Comparison of ENCODE assay signal across 12 cellular contexts in the genomic region with DNA sequence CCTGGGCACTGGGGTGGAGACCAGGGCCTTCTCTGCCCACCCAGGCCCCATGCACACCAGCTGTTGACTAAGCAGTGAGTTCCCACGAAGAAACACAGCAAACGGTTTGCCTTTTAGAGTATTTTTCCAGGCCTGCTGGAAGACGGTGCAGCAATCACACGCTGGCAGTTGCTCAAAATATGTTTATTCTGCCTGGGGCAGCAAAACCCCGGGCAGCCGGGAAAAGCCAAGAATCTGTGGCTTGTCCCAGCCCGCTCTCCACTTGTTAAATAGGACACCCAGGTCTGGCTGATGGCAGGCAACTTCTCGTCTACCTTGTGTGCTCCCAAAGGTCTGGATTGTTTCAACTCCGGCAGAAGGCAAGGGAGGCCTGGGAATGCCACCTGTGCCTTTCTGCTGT. TPM values are rescaled to one million over a fixed set of nuclear protein-coding genes. Genes with fewer than 3 reads are reported as not detected.
DNase-seq lines count a peak whose midpoint lies in the region; ATAC-seq, FAIRE-seq and TF ChIP-seq lines count a peak whose summit lies in the region.
"Had no signal": no experiment of that assay in that cellular context is flagged by ENCODE, and none has a peak within 500 bp of the region (broad histone marks: within the 10 kb centered on the region; RNA-seq: fewer than 3 reads in every experiment).

No MANE protein-coding gene starts in this region.

- in situ Hi-C loops in IMR-90 (cut with MboI; ENCODE audit: low sequenced_read_pairs) = loop anchor here (10.0 kb wide), 1 partner anchor 893 kb away; no protein-coding TSS in a partner anchor

- DNase-seq in IMR-90 = no peak
- DNase-seq in MCF 10A (ENCODE audit: unreplicated experiment) = peak; percentile 64
- DNase-seq in keratinocyte (ENCODE audit: low read depth, low spot score) = no peak
- no peak for DNase-seq in activated T-cell treated with anti-CD3 and anti-CD28 coated beads, Interleukin-2, amount 50 U/mL, for 4 hours
- no peak for DNase-seq in stimulated activated naive CD4-positive, alpha-beta T cell treated with Interleukin-2 at 50 U/mL for 16 hours (lab: John Stamatoyannopoulos, UW)
- DNase-seq: CD8-positive, alpha-beta memory T cell; KG1; naive thymus-derived CD4-positive, alpha-beta T cell; Peyer's patch had no signal

- H3K36me3 ChIP-seq in IMR-90 (ENCODE audit: control insufficient read depth, insufficient read depth, low read length) (no peaks in the 10 kb centered on the region), keratinocyte (ENCODE audit: control insufficient read depth in 2 of 2, extremely low read depth in 1 of 2, insufficient read depth in 2 of 2, low read length in 2 of 2) (no peaks in the 10 kb centered on the region), stomach smooth muscle (ENCODE audit: control insufficient read depth in 2 of 2, insufficient read depth in 2 of 2, low read length in 2 of 2) (no peaks in the 10 kb centered on the region)
- H3K36me3 ChIP-seq: Peyer's patch had no signal

- BruUV-seq in IMR-90 (replicated peaks; lab: Mats Ljungman, UMichigan) = no TSS peak
- BruUV-seq in MCF 10A (replicated peaks; lab: Mats Ljungman, UMichigan) = no TSS peak

- FAIRE-seq in keratinocyte (lab: Jason Lieb, UNC) = peak; percentile 70

- H3K27me3 ChIP-seq in IMR-90 (ENCODE audit: control insufficient read depth, insufficient read depth, low read length) (no peaks in the 10 kb centered on the region), keratinocyte (ENCODE audit: control insufficient read depth, extremely low read depth, insufficient read depth, low read length) (no peaks in the 10 kb centered on the region), stomach smooth muscle (ENCODE audit: control insufficient read depth in 1 of 2, insufficient read depth in 2 of 2, low read length in 2 of 2) (no peaks in the 10 kb centered on the region)
- H3K27me3 ChIP-seq: Peyer's patch had no signal

- no peaks in the 10 kb centered on the region for H3K79me1 ChIP-seq in IMR-90 (ENCODE audit: low read depth in 1 of 2, low read length in 2 of 2)

- H3K4me3 ChIP-seq in IMR-90 (ENCODE audit: insufficient read depth, low read depth, low read length) (no peak overlapping the region), keratinocyte (ENCODE audit: control insufficient read depth in 2 of 3, extremely low read depth in 1 of 3, insufficient read depth in 2 of 3, low read depth in 1 of 3, low read length in 3 of 3) (peak overlapping the region in 1 of 3 experiments; percentile 10), stomach smooth muscle (ENCODE audit: low read length in 2 of 2) (no peak overlapping the region)
- H3K4me3 ChIP-seq: Peyer's patch had no signal

- WGBS in IMR-90 (ENCODE audit: extremely low coverage in 2 of 2, insufficient read length in 1 of 2), 2 experiments = no CpG with 5 or more reads among the region's 9 CpGs

- no peak overlapping the region for H2BK20ac ChIP-seq in IMR-90 (ENCODE audit: low read depth, low read length)

- no peak overlapping the region for H2AK9ac ChIP-seq in IMR-90 (replicated peaks; ENCODE audit: low read depth, low read length, poor library complexity)

- no peak for TF ChIP-seq RAD21 in IMR-90 (IDR thresholded peaks at IDR 0.05; ENCODE audit: low read length)

- H3K27ac ChIP-seq in IMR-90 (ENCODE audit: insufficient read depth, low read length) = no peak overlapping the region
- H3K27ac ChIP-seq in keratinocyte (ENCODE audit: control insufficient read depth, insufficient read depth, low read length) = no peak overlapping the region
- peak overlapping the region; percentile 80 for H3K27ac ChIP-seq in stomach smooth muscle (ENCODE audit: low read length)
- H3K27ac ChIP-seq: Peyer's patch had no signal

- H3K4me2 ChIP-seq in IMR-90 (ENCODE audit: low read depth, low read length) (no peak overlapping the region), keratinocyte (ENCODE audit: control insufficient read depth, extremely low read depth, insufficient read depth, low read depth, low read length) (peak overlapping the region; percentile 60)

- H3K9ac ChIP-seq in IMR-90 (ENCODE audit: low read depth, low read length) = no peak overlapping the region
- H3K9ac ChIP-seq in keratinocyte (ENCODE audit: control insufficient read depth, extremely low read depth, insufficient read depth, low read length) = peak overlapping the region; percentile 33
- H3K9ac ChIP-seq in stomach smooth muscle (ENCODE audit: low read length in 2 of 2) = peak overlapping the region; percentile 26 to 51

- no peaks in the 10 kb centered on the region for H3K27me3 Mint-ChIP-seq in MCF 10A (ENCODE audit: insufficient read depth, unreplicated experiment)
- no peaks in the 10 kb centered on the region for H3K27me3 Mint-ChIP-seq in activated T-cell treated with anti-CD3 and anti-CD28 coated beads, Interleukin-2, amount 50 U/mL, for 4 hours (ENCODE audit: low read depth)
- H3K27me3 Mint-ChIP-seq: CD8-positive, alpha-beta memory T cell; naive thymus-derived CD4-positive, alpha-beta T cell had no signal

- H3K9me1 ChIP-seq in IMR-90 (ENCODE audit: insufficient read depth, low read length) = no peaks in the 10 kb centered on the region
- no peaks in the 10 kb centered on the region for H3K9me1 ChIP-seq in keratinocyte (ENCODE audit: control insufficient read depth, extremely low read depth, insufficient read depth, low read length)

- H2AFZ ChIP-seq in IMR-90 (replicated peaks; ENCODE audit: low read length, poor library complexity) (peak overlapping the region; percentile 47), keratinocyte (ENCODE audit: control insufficient read depth, low read length) (peak overlapping the region; percentile 81)

- no peaks in the 10 kb centered on the region for H3K79me2 ChIP-seq in keratinocyte (ENCODE audit: control insufficient read depth, insufficient read depth, low read length)

- no peak overlapping the region for H3K14ac ChIP-seq in IMR-90 (replicated peaks; ENCODE audit: low read depth, low read length)

- no peak overlapping the region for H3K18ac ChIP-seq in IMR-90 (ENCODE audit: low read depth, low read length)

- H3K9me3 ChIP-seq in IMR-90 (ENCODE audit: control insufficient read depth, insufficient read depth, low read length) (no peaks in the 10 kb centered on the region), keratinocyte (ENCODE audit: control insufficient read depth, low read depth, low read length) (no peaks in the 10 kb centered on the region), stomach smooth muscle (ENCODE audit: control insufficient read depth in 2 of 2, low read length in 2 of 2) (no peaks in the 10 kb centered on the region)
- H3K9me3 ChIP-seq: Peyer's patch had no signal

- intact Hi-C loops in IMR-90 (cut with micrococcal nuclease) (no loop called here), MCF 10A (cut with micrococcal nuclease) (no loop called here)

- no peak overlapping the region for H4K91ac ChIP-seq in IMR-90 (ENCODE audit: insufficient read depth, low read depth, low read length)

- no peak overlapping the region for H3K56ac ChIP-seq in IMR-90 (ENCODE audit: extremely low read depth, insufficient read depth, low read length)

- H3K4me1 Mint-ChIP-seq in MCF 10A (ENCODE audit: insufficient read depth, unreplicated experiment) = peaks cover 10% of the 10 kb centered on the region
- peaks cover 2% of the 10 kb centered on the region for H3K4me1 Mint-ChIP-seq in activated T-cell treated with anti-CD3 and anti-CD28 coated beads, Interleukin-2, amount 50 U/mL, for 4 hours (ENCODE audit: low read depth)

- ATAC-seq in IMR-90 (ENCODE audit: low read depth) = peak; percentile 40
- no peak for ATAC-seq in GM18868 (IDR thresholded peaks at IDR 0.05; ENCODE audit: unreplicated experiment)
- no peak for ATAC-seq in activated T-cell treated with anti-CD3 and anti-CD28 coated beads, Interleukin-2, amount 50 U/mL, for 4 hours
- ATAC-seq: HCT116; naive thymus-derived CD4-positive, alpha-beta T cell had no signal

- peaks cover 4% of the 10 kb centered on the region; the same call in 1 of the 2 replicates for H3K4me1 ChIP-seq in IMR-90 (ENCODE audit: control insufficient read depth, insufficient read depth, low read length)
- H3K4me1 ChIP-seq in keratinocyte (ENCODE audit: control insufficient read depth, extremely low read depth, insufficient read depth, low read length) = peaks cover 19% of the 10 kb centered on the region
- H3K4me1 ChIP-seq in stomach smooth muscle (ENCODE audit: control insufficient read depth, insufficient read depth, low read length) = peaks cover 44% of the 10 kb centered on the region
- H3K4me1 ChIP-seq: Peyer's patch had no signal

- no peak overlapping the region for H2BK15ac ChIP-seq in IMR-90 (ENCODE audit: low read depth, low read length)

- no peak overlapping the region for H3K4ac ChIP-seq in IMR-90 (ENCODE audit: low read depth, low read length)

- H2AK5ac ChIP-seq in IMR-90 (ENCODE audit: low read depth, low read length) = no peak overlapping the region

- H4K8ac ChIP-seq in IMR-90 (ENCODE audit: low read depth in 2 of 2, low read length in 2 of 2) = no peak overlapping the region

- peak overlapping the region; percentile 33 for H3K27ac Mint-ChIP-seq in MCF 10A (ENCODE audit: low read depth, unreplicated experiment)

- CTCF ChIA-PET in IMR-90 (lab: Yijun Ruan, JAX) = no interaction called here
- CTCF ChIA-PET in MCF 10A (lab: Yijun Ruan, JAX) = no interaction called here

- no peak for TF ChIP-seq POLR2A in IMR-90 (IDR thresholded peaks at IDR 0.05; ENCODE audit: low read depth, low read length)

- H3K9me3 Mint-ChIP-seq in MCF 10A (ENCODE audit: unreplicated experiment) = no peaks in the 10 kb centered on the region
- H3K9me3 Mint-ChIP-seq in activated T-cell treated with anti-CD3 and anti-CD28 coated beads, Interleukin-2, amount 50 U/mL, for 4 hours = no peaks in the 10 kb centered on the region
- H3K9me3 Mint-ChIP-seq: CD8-positive, alpha-beta memory T cell; naive thymus-derived CD4-positive, alpha-beta T cell had no signal

- no peak overlapping the region for H3K4me3 Mint-ChIP-seq in MCF 10A (ENCODE audit: unreplicated experiment)
- no peak overlapping the region for H3K4me3 Mint-ChIP-seq in activated T-cell treated with anti-CD3 and anti-CD28 coated beads, Interleukin-2, amount 50 U/mL, for 4 hours
- H3K4me3 Mint-ChIP-seq: naive thymus-derived CD4-positive, alpha-beta T cell had no signal

- no peak overlapping the region for H3K23ac ChIP-seq in IMR-90 (ENCODE audit: low read depth, low read length)

- H3K36me3 Mint-ChIP-seq in MCF 10A (ENCODE audit: insufficient read depth, unreplicated experiment) = no peaks in the 10 kb centered on the region
- H3K36me3 Mint-ChIP-seq in activated T-cell treated with anti-CD3 and anti-CD28 coated beads, Interleukin-2, amount 50 U/mL, for 4 hours (ENCODE audit: insufficient read depth) = no peaks in the 10 kb centered on the region

- no peak overlapping the region for H2BK120ac ChIP-seq in IMR-90 (ENCODE audit: low read depth, low read length)

- dilution Hi-C loops in IMR-90 (cut with HindIII; ENCODE audit: low sequenced_read_pairs, unreplicated experiment) = no loop called here
- dilution Hi-C loops in keratinocyte (cut with MboI; ENCODE audit: extremely low pct_ligation_motif_present, low sequenced_read_pairs) = no loop called here

- H4K5ac ChIP-seq in IMR-90 (ENCODE audit: low read depth, low read length) = no peak overlapping the region

- H4K20me1 ChIP-seq in IMR-90 (ENCODE audit: insufficient read depth, low read length) (no peaks in the 10 kb centered on the region), keratinocyte (ENCODE audit: control insufficient read depth, extremely low read depth, insufficient read depth, low read length) (no peaks in the 10 kb centered on the region)

- no peak overlapping the region for H2BK5ac ChIP-seq in IMR-90 (ENCODE audit: low read depth, low read length, poor library complexity, severe bottlenecking)

- POLR2A ChIA-PET in IMR-90 (lab: Charles Lee; ENCODE audit: unreplicated experiment) = no interaction called here
- POLR2A ChIA-PET in MCF 10A (lab: Yijun Ruan, JAX) = no interaction called here

- TF ChIP-seq CTCF in IMR-90 (conservative IDR thresholded peaks at IDR 0.05; ENCODE audit: low read depth, low read length) = no peak
- TF ChIP-seq CTCF in MCF 10A (IDR thresholded peaks at IDR 0.05; ENCODE audit: unreplicated experiment) = no peak
- no peak for TF ChIP-seq CTCF in keratinocyte (optimal IDR thresholded peaks at IDR 0.05 in 1 of 3, IDR thresholded peaks at IDR 0.05 in 1 of 3, conservative IDR thresholded peaks at IDR 0.05 in 1 of 3; ENCODE audit: extremely low read depth in 1 of 3, insufficient read depth in 2 of 3, low read length in 3 of 3)

RNA-seq across cellular contexts. Expression of a gene that starts 40.8 kb away (rescaled TPM):
- total RNA-seq in IMR-90 (2012; rRNA removed) (2.0 and 2.2 TPM in 2 replicates), MCF 10A (2022) (6.9 and 8.1 TPM in 2 replicates)
- polyA plus RNA-seq in IMR-90 (2012; rRNA removed) (1.9 and 2.6 TPM in 2 replicates), keratinocyte (5.6 to 8.2 TPM (median 6.2 TPM) in 3 replicates)
- 3.4 and 4.1 TPM in 2 replicates for polyA plus RNA-seq in IMR-90 (2012; cell fraction: cytosol; rRNA removed)
- 1.3 and 2.5 TPM in 2 replicates for polyA plus RNA-seq in IMR-90 (2012; cell fraction: nucleus; rRNA removed; ENCODE audit: low replicate concordance)
- polyA plus RNA-seq in keratinocyte (2011; ENCODE audit: low read depth) = 3.1 TPM
- polyA plus RNA-seq in keratinocyte (2011; cell fraction: cytosol; rRNA removed) = 7.8 and 8.4 TPM in 2 replicates
- polyA plus RNA-seq in keratinocyte (2011; cell fraction: nucleus; rRNA removed) = 4.0 and 5.1 TPM in 2 replicates
- 6.5 and 9.3 TPM in 2 replicates for polyA plus RNA-seq in keratinocyte (2012; ENCODE audit: low replicate concordance)
- polyA minus RNA-seq in keratinocyte = 0.85 to 3.7 TPM (median 2.7 TPM) in 3 replicates
- polyA minus RNA-seq in keratinocyte (2011; cell fraction: cytosol; rRNA and poly(A)+ RNA removed) = 4.6 TPM
- 4.4 and 5.5 TPM in 2 replicates for polyA minus RNA-seq in keratinocyte (2011; cell fraction: nucleus; rRNA and poly(A)+ RNA removed)
- total RNA-seq in activated T-cell treated with anti-CD3 and anti-CD28 coated beads, Interleukin-2, amount 50 U/mL, for 4 hours = 1 to 10 TPM; 2.9 to 4.1 (median 3.9) TPM
